Comparison of ENCODE assay signal across 8 cellular contexts in the genomic region with DNA sequence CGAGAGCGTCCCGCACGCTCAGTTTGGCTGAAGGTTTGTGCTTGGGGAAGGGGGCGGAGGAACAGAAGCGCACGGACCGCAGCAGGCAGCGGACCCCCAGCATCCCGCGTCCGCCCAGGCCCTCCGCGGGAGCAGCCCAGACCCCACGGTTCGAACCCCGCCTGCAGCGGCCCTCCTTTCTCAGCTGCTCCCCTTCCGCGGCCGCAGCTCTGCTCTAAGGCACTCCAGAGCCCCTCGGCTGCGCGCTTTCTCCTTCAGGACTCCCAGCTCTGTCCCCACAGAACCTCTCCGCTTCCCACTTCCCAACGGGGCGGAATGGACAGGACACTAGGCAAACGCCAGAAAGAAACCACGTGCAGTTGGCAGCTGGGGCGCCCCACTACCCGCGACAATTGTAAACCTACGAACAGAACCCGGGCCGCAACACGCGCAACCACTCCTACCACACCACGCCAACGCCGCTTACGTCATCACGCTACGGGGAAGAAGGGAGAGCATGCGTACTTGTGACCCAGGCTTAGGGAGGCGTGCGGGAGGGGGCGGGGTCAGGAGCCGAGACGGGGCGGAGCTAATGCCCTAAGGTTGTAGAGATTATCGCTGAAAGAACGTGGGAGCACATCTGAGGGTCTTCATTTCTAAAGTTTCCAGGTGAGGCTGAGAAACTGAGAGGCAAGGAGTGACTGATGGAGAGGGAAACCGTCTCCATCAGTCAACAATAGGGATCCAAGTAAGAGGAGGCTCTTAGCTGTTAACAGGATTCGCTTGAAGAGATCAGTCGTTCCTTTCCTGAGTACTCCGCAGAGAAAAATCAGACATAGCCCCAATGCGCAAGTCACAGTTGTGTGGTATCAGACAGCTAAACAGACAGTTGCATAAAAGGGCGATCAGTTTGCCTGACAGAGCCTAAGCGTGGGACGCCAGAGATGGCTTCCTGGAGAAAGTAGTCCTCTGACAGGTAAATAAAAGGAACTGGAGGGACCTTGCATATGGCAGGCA. TPM values are rescaled to one million over a fixed set of nuclear protein-coding genes. Genes with fewer than 3 reads are reported as not detected.
DNase-seq lines count a peak whose midpoint lies in the region; ATAC-seq and TF ChIP-seq lines count a peak whose summit lies in the region.

A gene with protein sequence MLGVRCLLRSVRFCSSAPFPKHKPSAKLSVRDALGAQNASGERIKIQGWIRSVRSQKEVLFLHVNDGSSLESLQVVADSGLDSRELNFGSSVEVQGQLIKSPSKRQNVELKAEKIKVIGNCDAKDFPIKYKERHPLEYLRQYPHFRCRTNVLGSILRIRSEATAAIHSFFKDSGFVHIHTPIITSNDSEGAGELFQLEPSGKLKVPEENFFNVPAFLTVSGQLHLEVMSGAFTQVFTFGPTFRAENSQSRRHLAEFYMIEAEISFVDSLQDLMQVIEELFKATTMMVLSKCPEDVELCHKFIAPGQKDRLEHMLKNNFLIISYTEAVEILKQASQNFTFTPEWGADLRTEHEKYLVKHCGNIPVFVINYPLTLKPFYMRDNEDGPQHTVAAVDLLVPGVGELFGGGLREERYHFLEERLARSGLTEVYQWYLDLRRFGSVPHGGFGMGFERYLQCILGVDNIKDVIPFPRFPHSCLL (minus strand): TSS at position 479 of the 996 bp plus-strand sequence. CDS start 376 bp downstream, at position 103.

- no peak within 1 kb of the TSS for H2BK12ac ChIP-seq in trophoblast cell (ENCODE audit: low read length)

- H3K9me3 ChIP-seq in adipocyte (ENCODE audit: control insufficient read depth, low read length) (no peaks in the 10 kb centered on the region), trophoblast cell (ENCODE audit: insufficient read depth, low read depth, low read length) (no peaks in the 10 kb centered on the region), transverse colon (no peaks in the 10 kb centered on the region)

- H2AK5ac ChIP-seq in trophoblast cell (ENCODE audit: low read length): no peak within 1 kb of the TSS

- H3K36me3 ChIP-seq in adipocyte (ENCODE audit: control insufficient read depth, insufficient read depth, low read length, severe bottlenecking): peaks cover 7% of the 10 kb centered on the region
- peaks cover 6 to 10% of the 10 kb centered on the region in 2 experiments for H3K36me3 ChIP-seq in trophoblast cell (ENCODE audit: control insufficient read depth in 1 of 2, insufficient read depth in 2 of 2, low read length in 2 of 2)
- H3K36me3 ChIP-seq in transverse colon: no peaks in the 10 kb centered on the region

- peak within 1 kb of the TSS; percentile 72 for H3K4me2 ChIP-seq in trophoblast cell (ENCODE audit: low read length)

- in situ Hi-C loops in transverse colon (cut with MboI; ENCODE audit: low pct_ligation_motif_present in 1 of 4, low pct_unique_long_range_greater_than_20kb in 1 of 4, low sequenced_read_pairs in 3 of 4): loop anchor here in 2 of 4 donors (25.0 kb wide), 2 partner anchors 337 to 437 kb away; a partner anchor contains a TSS

- H3K4me3 ChIP-seq in GM12875 (ENCODE audit: low read depth, low read length) (peak within 1 kb of the TSS; percentile 94), adipocyte (ENCODE audit: low read length) (peak within 1 kb of the TSS; percentile 89), trophoblast cell (ENCODE audit: low read depth, low read length) (peak within 1 kb of the TSS; percentile 91), transverse colon (peak within 1 kb of the TSS; percentile 53 to 91 (median 66))

- peak within 1 kb of the TSS; percentile 25 for H4K12ac ChIP-seq in trophoblast cell (ENCODE audit: low read depth, low read length)

- peaks cover 8% of the 10 kb centered on the region for H3K79me1 ChIP-seq in trophoblast cell (ENCODE audit: low read length)

- peak within 1 kb of the TSS; percentile 33 for H2AFZ ChIP-seq in trophoblast cell (ENCODE audit: insufficient read depth, low read length, poor library complexity)

- peaks cover 4% of the 10 kb centered on the region for H3K79me2 ChIP-seq in trophoblast cell (ENCODE audit: control insufficient read depth, insufficient read depth, low read length, poor library complexity)

- no peak for TF ChIP-seq EP300 in transverse colon (IDR thresholded peaks at IDR 0.05; ENCODE audit: low read depth)

- H3K4me1 ChIP-seq in adipocyte (ENCODE audit: control insufficient read depth, insufficient read depth, low read length) (peaks cover 9% of the 10 kb centered on the region), trophoblast cell (ENCODE audit: control insufficient read depth in 1 of 2, insufficient read depth in 2 of 2, low read length in 2 of 2) (no peaks in the 10 kb centered on the region), transverse colon (peaks cover 6 to 17% (median 8%) of the 10 kb centered on the region in 4 donors)

- H3K27me3 ChIP-seq in adipocyte (replicated peaks; ENCODE audit: control insufficient read depth, insufficient read depth, low read length): no peaks in the 10 kb centered on the region
- no peaks in the 10 kb centered on the region for H3K27me3 ChIP-seq in trophoblast cell (ENCODE audit: insufficient read depth, low read length)
- no peaks in the 10 kb centered on the region for H3K27me3 ChIP-seq in transverse colon

- H3K9ac ChIP-seq in adipocyte (ENCODE audit: low read length): peak within 1 kb of the TSS; percentile 97
- H3K9ac ChIP-seq in trophoblast cell (ENCODE audit: low read length): peak within 1 kb of the TSS; percentile 91

- peak within 1 kb of the TSS; percentile 0 for H2BK120ac ChIP-seq in trophoblast cell (ENCODE audit: insufficient read depth, low read length, poor library complexity)

- WGBS in trophoblast cell (ENCODE audit: extremely low coverage, insufficient coverage, insufficient read length): no CpG with 5 or more reads among the region's 60 CpGs
- WGBS in transverse colon (ENCODE audit: low coverage in 1 of 2), 2 donors: 0 to 4% methylated on average over 5 to 59 of the region's 60 CpGs

- H3K27ac ChIP-seq in trophoblast cell (ENCODE audit: low read depth, low read length) (peak within 1 kb of the TSS; percentile 4), transverse colon (peak within 1 kb of the TSS; percentile 80 to 88 (median 84))

- H4K91ac ChIP-seq in trophoblast cell (ENCODE audit: low read depth, low read length): peak within 1 kb of the TSS; percentile 9

- TF ChIP-seq CTCF in GM12875 (IDR thresholded peaks at IDR 0.05; ENCODE audit: borderline replicate concordance, insufficient read depth, low read depth, low read length): no peak
- no peak for TF ChIP-seq CTCF in transverse colon (IDR thresholded peaks at IDR 0.05)

- H3K4ac ChIP-seq in trophoblast cell (ENCODE audit: low read depth, low read length): peak within 1 kb of the TSS; percentile 66

- no peak within 1 kb of the TSS for H3K23ac ChIP-seq in trophoblast cell (ENCODE audit: low read length)

- peak within 1 kb of the TSS; percentile 44 for H3K18ac ChIP-seq in trophoblast cell (ENCODE audit: low read length)

- H2BK5ac ChIP-seq in trophoblast cell (ENCODE audit: low read depth, low read length, poor library complexity): peak within 1 kb of the TSS; percentile 19

- intact Hi-C loops in cardiac septum (cut with DNase I): no loop called here
- intact Hi-C loops in transverse colon (cut with DNase I; ENCODE audit: low total_unique reads): no loop called here

- peak within 1 kb of the TSS; percentile 58 for H4K8ac ChIP-seq in trophoblast cell (ENCODE audit: low read depth, low read length)

- peak within 1 kb of the TSS; percentile 78 for H3K14ac ChIP-seq in trophoblast cell (ENCODE audit: low read length)

- peak; percentile 97 for ATAC-seq in HG02798 (IDR thresholded peaks at IDR 0.05; ENCODE audit: poor library complexity, unreplicated experiment)

- DNase-seq in NCI-H1436 (lab: John Stamatoyannopoulos, UW) (peak; percentile 96), T follicular helper cell (ENCODE audit: low read depth) (peak; percentile 97), adipocyte (ENCODE audit: low read depth) (peak; percentile 99), cardiac septum (ENCODE audit: low spot score) (peak; percentile 99), trophoblast cell (peak; percentile 95 to 98), transverse colon (peak; percentile 98)

- peak; percentile 79 for TF ChIP-seq POLR2A in transverse colon (IDR thresholded peaks at IDR 0.05)

RNA-seq across cellular contexts. Expression of the gene that starts here (rescaled TPM):
- 9.9 TPM for total RNA-seq in cardiac septum
- polyA plus RNA-seq in trophoblast cell (2013): 19.8 and 20.8 TPM in 2 replicates
- total RNA-seq in transverse colon: 10 to 100 TPM in 2 of 4 donors, 1 to 10 TPM in 2; 6.4 to 15.1 (median 10.4) TPM

Comparison
In these comparisons a context has a peak if more than half of its experiments do, and no peak if none do; other contexts are left out.
1. Peak in every context shown above with its lines: DNase-seq, ATAC-seq, H3K4me3 ChIP-seq and H3K27ac ChIP-seq.